ENCODE assay signal across 1 cellular context in genomic region chr4:140523857-140524742, GRCh38.
A peak's percentile ranks its signal among the peaks of the same experiment; 100 is the strongest.
TF ChIP-seq lines count a peak whose summit lies in the region.

Gene ELMOD2 (plus strand): TSS chr4:140524168. CDS start chr4:140525429, 1,261 bp downstream.

TF ChIP-seq in H1, 55 proteins besides CTCF, POLR2A, EP300 and RAD21 (continued from another document):
- TF ChIP-seq CEBPB (IDR thresholded peaks at IDR 0.05; ENCODE audit: low read depth, low read length) (no peak), NANOG (IDR thresholded peaks at IDR 0.05; ENCODE audit: insufficient read depth, low read depth, low read length, poor library complexity, severe bottlenecking) (peak; percentile 8), SIN3A (conservative IDR thresholded peaks at IDR 0.05 in 1 of 2, IDR thresholded peaks at IDR 0.05 in 1 of 2; ENCODE audit: low read depth in 1 of 2, low read length in 2 of 2) (peak in 1 of 2 experiments; percentile 89; a peak in 2 of 4 replicates), CTBP2 (IDR thresholded peaks at IDR 0.05; ENCODE audit: borderline replicate concordance, insufficient read depth, insufficient read length, low read length) (peak; percentile 26), RFX5 (IDR thresholded peaks at IDR 0.05; ENCODE audit: borderline replicate concordance, low read depth, low read length) (no peak), ASH2L (IDR thresholded peaks at IDR 0.05; ENCODE audit: low read length) (peak; percentile 96), TBP (IDR thresholded peaks at IDR 0.05; ENCODE audit: low read depth, low read length) (peak; percentile 65), KDM5A (IDR thresholded peaks at IDR 0.05; ENCODE audit: low read length) (no peak), CHD1 (IDR thresholded peaks at IDR 0.05; ENCODE audit: low read depth, low read length) (no peak), BACH1 (IDR thresholded peaks at IDR 0.05; ENCODE audit: low read length) (no peak), ATF3 (IDR thresholded peaks at IDR 0.05; ENCODE audit: insufficient read depth, low read depth, low read length) (no peak), BCL11A (IDR thresholded peaks at IDR 0.05; ENCODE audit: low read depth in 2 of 2, low read length in 2 of 2) (no peak), ZNF274 (IDR thresholded peaks at IDR 0.05; ENCODE audit: borderline replicate concordance, extremely low read depth, low read length) (no peak), GABPA (IDR thresholded peaks at IDR 0.05; ENCODE audit: borderline replicate concordance, insufficient read depth, low read length) (peak; percentile 82), HDAC2 (IDR thresholded peaks at IDR 0.05; ENCODE audit: borderline replicate concordance in 1 of 2, low read depth in 2 of 2, low read length in 2 of 2) (peak in 1 of 2 experiments; percentile 69; a peak in 1 of 4 replicates), TAF1 (IDR thresholded peaks at IDR 0.05; ENCODE audit: low read depth, low read length) (peak; percentile 82), TAF7 (optimal IDR thresholded peaks at IDR 0.05; ENCODE audit: borderline replicate concordance, low read depth, low read length) (no peak), TCF12 (IDR thresholded peaks at IDR 0.05; ENCODE audit: low read depth, low read length) (no peak), TEAD4 (IDR thresholded peaks at IDR 0.05; ENCODE audit: low read depth, low read length) (no peak), SP4 (IDR thresholded peaks at IDR 0.05; ENCODE audit: low read length) (0 out of 2 replicates have a peak, but pooled peaks have one; percentile 29), KDM4A (IDR thresholded peaks at IDR 0.05; ENCODE audit: low read depth, low read length, severe bottlenecking) (peak; percentile 93), HDAC6 (IDR thresholded peaks at IDR 0.05; ENCODE audit: low read depth, low read length) (no peak), RNF2 (IDR thresholded peaks at IDR 0.05; ENCODE audit: borderline replicate concordance, low read depth, low read length, missing control alignments, poor library complexity, severe bottlenecking) (no peak), E2F6 (IDR thresholded peaks at IDR 0.05) (no peak; the same call in 1 of the 2 replicates), FOSL1 (IDR thresholded peaks at IDR 0.05; ENCODE audit: insufficient read depth, low read depth, low read length) (0 out of 2 replicates have a peak, but pooled peaks have one; percentile 34), SAP30 (IDR thresholded peaks at IDR 0.05; ENCODE audit: insufficient read depth, insufficient replicate concordance, low read length) (no peak), PHF8 (conservative IDR thresholded peaks at IDR 0.05; ENCODE audit: low read depth, low read length) (peak; percentile 91)
- TF ChIP-seq, protein P1, sequence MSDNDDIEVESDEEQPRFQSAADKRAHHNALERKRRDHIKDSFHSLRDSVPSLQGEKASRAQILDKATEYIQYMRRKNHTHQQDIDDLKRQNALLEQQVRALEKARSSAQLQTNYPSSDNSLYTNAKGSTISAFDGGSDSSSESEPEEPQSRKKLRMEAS (IDR thresholded peaks at IDR 0.05) = peak; percentile 51
- TF ChIP-seq, protein P2, sequence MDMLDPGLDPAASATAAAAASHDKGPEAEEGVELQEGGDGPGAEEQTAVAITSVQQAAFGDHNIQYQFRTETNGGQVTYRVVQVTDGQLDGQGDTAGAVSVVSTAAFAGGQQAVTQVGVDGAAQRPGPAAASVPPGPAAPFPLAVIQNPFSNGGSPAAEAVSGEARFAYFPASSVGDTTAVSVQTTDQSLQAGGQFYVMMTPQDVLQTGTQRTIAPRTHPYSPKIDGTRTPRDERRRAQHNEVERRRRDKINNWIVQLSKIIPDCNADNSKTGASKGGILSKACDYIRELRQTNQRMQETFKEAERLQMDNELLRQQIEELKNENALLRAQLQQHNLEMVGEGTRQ (IDR thresholded peaks at IDR 0.05; ENCODE audit: low read length) = 0 out of 2 replicates have a peak, but pooled peaks have one; percentile 5
TF ChIP-seq in H1: peak in this region for 16.
